8 cellular contexts compared by ENCODE assay signal in the genomic region with DNA sequence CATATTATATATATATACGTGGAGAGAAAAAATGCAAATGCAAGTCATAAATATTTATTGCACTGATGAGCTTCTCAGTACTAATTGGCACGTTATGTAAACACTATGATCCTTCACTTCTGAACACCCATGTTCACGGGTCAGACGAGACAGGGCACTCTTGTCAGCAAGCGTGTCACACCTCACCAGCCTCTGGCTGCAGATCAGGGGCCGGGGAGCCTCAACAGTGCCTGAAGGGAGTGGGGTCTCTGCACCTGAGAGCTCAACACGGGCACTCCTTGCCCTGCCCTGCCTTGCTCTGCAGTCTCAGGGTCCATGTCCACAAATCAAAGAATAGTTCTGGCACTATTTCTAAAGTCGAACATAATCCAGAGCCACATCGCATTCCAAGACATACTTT. TPM values are rescaled to one million over a fixed set of nuclear protein-coding genes. Genes with fewer than 3 reads are reported as not detected.
DNase-seq lines count a peak whose midpoint lies in the region; ATAC-seq, FAIRE-seq and TF ChIP-seq lines count a peak whose summit lies in the region.
"Had no signal": no experiment of that assay in that cellular context is flagged by ENCODE, and none has a peak within 500 bp of the region (broad histone marks: within the 10 kb centered on the region; RNA-seq: fewer than 3 reads in every experiment).

No MANE protein-coding gene starts in this region.

- H3K4me2 ChIP-seq in astrocyte (ENCODE audit: low read length) = peak overlapping the region; percentile 88

- H3K27ac Mint-ChIP-seq in IgD-negative memory B cell = no peak overlapping the region
- H3K27ac Mint-ChIP-seq in astrocyte (ENCODE audit: unreplicated experiment) = no peak overlapping the region

- peaks cover 54% of the 10 kb centered on the region for H3K27me3 Mint-ChIP-seq in IgD-negative memory B cell
- H3K27me3 Mint-ChIP-seq in astrocyte (ENCODE audit: low read depth, unreplicated experiment) = peaks cover 7% of the 10 kb centered on the region

- no peak for DNase-seq in astrocyte (ENCODE audit: low read depth)
- DNase-seq in amniotic stem cell (lab: John Stamatoyannopoulos, UW) = no peak
- DNase-seq in GDM1 (lab: John Stamatoyannopoulos, UW) = no peak

- peak overlapping the region in 3 of 4 donors; percentile 79 to 90 (median 86) for H3K4me3 Mint-ChIP-seq in IgD-negative memory B cell
- peak overlapping the region; percentile 8 for H3K4me3 Mint-ChIP-seq in astrocyte (ENCODE audit: unreplicated experiment)

- H3K9ac ChIP-seq in ES-I3 (ENCODE audit: low read depth, low read length) (peak overlapping the region; percentile 85; the same call in 1 of the 2 replicates), astrocyte (ENCODE audit: low read length) (peak overlapping the region; percentile 61)

- H3K27me3 ChIP-seq in astrocyte (ENCODE audit: insufficient read depth, low read length) = no peaks in the 10 kb centered on the region
- H3K27me3 ChIP-seq in neuron (ENCODE audit: insufficient read depth, low read length) = no peaks in the 10 kb centered on the region

- H3K4me1 Mint-ChIP-seq in IgD-negative memory B cell = peaks cover 17 to 24% (median 21%) of the 10 kb centered on the region in 3 donors
- peaks cover 32% of the 10 kb centered on the region for H3K4me1 Mint-ChIP-seq in astrocyte (ENCODE audit: low read depth, unreplicated experiment)

- no peak for FAIRE-seq in astrocyte (lab: Jason Lieb, UNC)
- FAIRE-seq: G401.6 had no signal

- peaks cover 33% of the 10 kb centered on the region for H3K79me2 ChIP-seq in astrocyte (ENCODE audit: insufficient read depth, low read length)

- H3K9me3 Mint-ChIP-seq in IgD-negative memory B cell (peaks cover 4 to 7% (median 6%) of the 10 kb centered on the region in 3 donors), astrocyte (ENCODE audit: unreplicated experiment) (no peaks in the 10 kb centered on the region)

- ATAC-seq in HG03457 (IDR thresholded peaks at IDR 0.05; ENCODE audit: unreplicated experiment) = no peak

- H2AFZ ChIP-seq in astrocyte (ENCODE audit: low read depth, low read length) (no peak overlapping the region), neuron (ENCODE audit: low read depth, low read length) (no peak overlapping the region)

- H3K4me3 ChIP-seq in astrocyte (ENCODE audit: insufficient read depth, low read depth, low read length) (peak overlapping the region; percentile 67), neuron (ENCODE audit: low read length) (peak overlapping the region; percentile 42)

- peaks cover 3% of the 10 kb centered on the region for H4K20me1 ChIP-seq in astrocyte (ENCODE audit: insufficient read depth, low read length)

- no peak for TF ChIP-seq CTCF in astrocyte (IDR thresholded peaks at IDR 0.05; ENCODE audit: insufficient read depth, low read depth, low read length)

- H3K4me1 ChIP-seq in ES-I3 (ENCODE audit: insufficient read depth, low read length) (peaks cover 24% of the 10 kb centered on the region; the same call in 1 of the 2 replicates), astrocyte (ENCODE audit: insufficient read depth, low read length) (peaks cover 48% of the 10 kb centered on the region), neuron (ENCODE audit: insufficient read depth, low read length) (peaks cover 34% of the 10 kb centered on the region)

- H3K36me3 Mint-ChIP-seq in IgD-negative memory B cell = no peaks in the 10 kb centered on the region
- no peaks in the 10 kb centered on the region for H3K36me3 Mint-ChIP-seq in astrocyte (ENCODE audit: low read depth, unreplicated experiment)

- H3K36me3 ChIP-seq in ES-I3 (ENCODE audit: insufficient read depth, low read length) = no peaks in the 10 kb centered on the region
- H3K36me3 ChIP-seq in astrocyte (ENCODE audit: insufficient read depth, low read length) = no peaks in the 10 kb centered on the region
- H3K36me3 ChIP-seq in neuron (ENCODE audit: insufficient read depth, low read length) = no peaks in the 10 kb centered on the region

- H3K27ac ChIP-seq in astrocyte (ENCODE audit: low read depth, low read length) = no peak overlapping the region

- H3K9me3 ChIP-seq in ES-I3 (ENCODE audit: control insufficient read depth, insufficient read depth, low read length) (peaks cover 3% of the 10 kb centered on the region; the same call in 1 of the 2 replicates), astrocyte (ENCODE audit: insufficient read depth, low read depth, low read length) (no peaks in the 10 kb centered on the region), neuron (ENCODE audit: low read length) (no peaks in the 10 kb centered on the region)

RNA-seq across cellular contexts. Expression of gene HIVEP3, which starts 0.4 kb away (rescaled TPM):
- 1.4 TPM for polyA plus RNA-seq in IgD-negative memory B cell
- 8.9 and 9.4 TPM in 2 replicates for total RNA-seq in astrocyte
